Comparison of ENCODE assay signal across 22 cellular contexts in the genomic region with DNA sequence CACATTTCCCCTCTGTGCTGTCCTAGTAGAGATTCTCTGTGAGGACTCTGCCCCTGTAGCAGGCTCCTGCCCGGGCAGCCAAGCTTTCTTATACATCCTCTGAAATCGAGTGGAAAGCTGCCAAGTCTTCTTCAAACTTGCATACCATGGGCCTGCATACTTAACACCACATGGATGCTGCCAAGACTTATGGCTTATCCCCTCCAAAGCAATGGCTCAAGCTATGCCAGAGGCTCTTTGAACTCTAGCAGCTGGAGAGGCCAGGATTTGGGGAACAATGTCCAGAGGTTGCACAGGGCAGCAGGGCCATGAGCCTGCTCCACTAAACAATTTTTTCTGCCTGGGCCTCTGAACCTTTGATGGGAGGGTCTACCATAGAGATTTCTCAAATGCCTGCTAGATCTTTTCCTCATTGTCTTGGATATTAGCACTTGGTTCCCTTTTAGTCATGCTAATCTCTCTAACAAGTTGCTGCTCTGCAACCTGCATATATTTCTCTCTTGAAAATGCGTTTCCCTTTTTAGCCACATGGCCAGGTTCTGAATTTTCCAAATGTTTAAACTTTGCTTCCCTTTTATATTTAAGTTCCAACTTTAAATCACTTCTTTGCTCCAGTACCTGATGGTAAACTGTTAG. TPM values are rescaled to one million over a fixed set of nuclear protein-coding genes. Genes with fewer than 3 reads are reported as not detected.
DNase-seq lines count a peak whose midpoint lies in the region; FAIRE-seq and TF ChIP-seq lines count a peak whose summit lies in the region.
"Had no signal": no experiment of that assay in that cellular context is flagged by ENCODE, and none has a peak within 500 bp of the region (broad histone marks: within the 10 kb centered on the region; RNA-seq: fewer than 3 reads in every experiment).

No MANE protein-coding gene starts in this region.

- intact Hi-C loops in MCF 10A (cut with micrococcal nuclease), result no loop called here
- intact Hi-C loops in breast epithelium (cut with DNase I; ENCODE audit: low total_unique reads), result no loop called here

- CTCF ChIA-PET in MCF 10A (lab: Yijun Ruan, JAX), result interaction anchor here (1.2 kb wide), 1 partner anchor 24 kb away, joined by 3 read pairs; no protein-coding TSS in a partner anchor

- no peaks in the 10 kb centered on the region for H3K79me2 ChIP-seq in astrocyte (ENCODE audit: insufficient read depth, low read length)

- H3K9me3 Mint-ChIP-seq in MCF 10A (ENCODE audit: unreplicated experiment) (no peaks in the 10 kb centered on the region), astrocyte (ENCODE audit: unreplicated experiment) (peaks cover 2% of the 10 kb centered on the region)

- no peak overlapping the region for H3K4me3 ChIP-seq in breast epithelium
- no peak overlapping the region for H3K4me3 ChIP-seq in astrocyte (ENCODE audit: insufficient read depth, low read depth, low read length)
- H3K4me3 ChIP-seq: coronary artery, PC-9 had no signal

- BruUV-seq in MCF 10A (replicated peaks; lab: Mats Ljungman, UMichigan), result no TSS peak

- FAIRE-seq in astrocyte (lab: Jason Lieb, UNC), result no peak

- H3K9ac ChIP-seq in astrocyte (ENCODE audit: low read length), result no peak overlapping the region

- DNase-seq in MCF 10A (ENCODE audit: unreplicated experiment) (peak; percentile 19), breast epithelium (ENCODE audit: low spot score in 2 of 2) (no peak), astrocyte (ENCODE audit: low read depth) (peak; percentile 49), iPS DF 19.7 (ENCODE audit: low read depth, low spot score) (peak; percentile 63), NCI-H526 (lab: John Stamatoyannopoulos, UW) (no peak), epidermal melanocyte (ENCODE audit: insufficient read length, low spot score) (no peak), HT-29 (ENCODE audit: low spot score) (no peak), NCI-H2107 (lab: John Stamatoyannopoulos, UW) (no peak)
- DNase-seq: 8988T; activated CD4-positive, CD25-positive, alpha-beta regulatory T cell treated with anti-CD3 and anti-CD28 coated beads, Interleukin-2, amount 50 U/mL, for 72 hours; activated effector memory CD4-positive, alpha-beta T cell treated with Interleukin-2 at 50 U/mL for 16 hours; glutamatergic neuron; kidney glomerular epithelial cell; midbrain; NCI-H2081; PC-9; stimulated activated naive CD4-positive, alpha-beta T cell treated with Interleukin-2 at 50 U/mL for 16 hours; T-helper 9 cell; trophoblast cell had no signal

- H3K4me2 ChIP-seq in astrocyte (ENCODE audit: low read length), result no peak overlapping the region
- H3K4me2 ChIP-seq: PC-9 had no signal

- no peaks in the 10 kb centered on the region for H3K9me3 ChIP-seq in breast epithelium
- no peaks in the 10 kb centered on the region for H3K9me3 ChIP-seq in astrocyte (ENCODE audit: insufficient read depth, low read depth, low read length)

- no peaks in the 10 kb centered on the region for H3K27me3 ChIP-seq in breast epithelium
- no peaks in the 10 kb centered on the region for H3K27me3 ChIP-seq in astrocyte (ENCODE audit: insufficient read depth, low read length)

- H3K27ac Mint-ChIP-seq in MCF 10A (ENCODE audit: low read depth, unreplicated experiment), result no peak overlapping the region
- no peak overlapping the region for H3K27ac Mint-ChIP-seq in astrocyte (ENCODE audit: unreplicated experiment)

- no peaks in the 10 kb centered on the region for H4K20me1 ChIP-seq in astrocyte (ENCODE audit: insufficient read depth, low read length)

- H3K4me1 Mint-ChIP-seq in MCF 10A (ENCODE audit: insufficient read depth, unreplicated experiment), result no peaks in the 10 kb centered on the region
- H3K4me1 Mint-ChIP-seq in astrocyte (ENCODE audit: low read depth, unreplicated experiment), result no peaks in the 10 kb centered on the region

- H3K36me3 ChIP-seq in breast epithelium (no peaks in the 10 kb centered on the region), astrocyte (ENCODE audit: insufficient read depth, low read length) (no peaks in the 10 kb centered on the region)

- H3K4me1 ChIP-seq in breast epithelium (no peaks in the 10 kb centered on the region), astrocyte (ENCODE audit: insufficient read depth, low read length) (no peaks in the 10 kb centered on the region)

- no peak overlapping the region for H3K4me3 Mint-ChIP-seq in MCF 10A (ENCODE audit: unreplicated experiment)
- H3K4me3 Mint-ChIP-seq in astrocyte (ENCODE audit: unreplicated experiment), result no peak overlapping the region

- TF ChIP-seq CTCF in MCF 10A (IDR thresholded peaks at IDR 0.05; ENCODE audit: unreplicated experiment), result no peak
- TF ChIP-seq CTCF in breast epithelium (IDR thresholded peaks at IDR 0.05), result no peak
- no peak for TF ChIP-seq CTCF in astrocyte (IDR thresholded peaks at IDR 0.05; ENCODE audit: insufficient read depth, low read depth, low read length)

- H2AFZ ChIP-seq in astrocyte (ENCODE audit: low read depth, low read length), result no peak overlapping the region

- H3K27me3 Mint-ChIP-seq in MCF 10A (ENCODE audit: insufficient read depth, unreplicated experiment), result no peaks in the 10 kb centered on the region
- H3K27me3 Mint-ChIP-seq in astrocyte (ENCODE audit: low read depth, unreplicated experiment), result no peaks in the 10 kb centered on the region

- no peaks in the 10 kb centered on the region for H3K36me3 Mint-ChIP-seq in MCF 10A (ENCODE audit: insufficient read depth, unreplicated experiment)
- no peaks in the 10 kb centered on the region for H3K36me3 Mint-ChIP-seq in astrocyte (ENCODE audit: low read depth, unreplicated experiment)

- POLR2A ChIA-PET in MCF 10A (lab: Yijun Ruan, JAX), result no interaction called here

- no peak overlapping the region for H3K27ac ChIP-seq in breast epithelium
- H3K27ac ChIP-seq in astrocyte (ENCODE audit: low read depth, low read length), result no peak overlapping the region
- H3K27ac ChIP-seq: C4-2B, coronary artery, PC-9 had no signal

- no peak for TF ChIP-seq POLR2A in breast epithelium (IDR thresholded peaks at IDR 0.05)

RNA-seq across cellular contexts. Expression of a gene that starts 6.1 kb away (rescaled TPM):
- 2.5 and 4.4 TPM in 2 replicates for total RNA-seq in MCF 10A (2022)
- total RNA-seq in breast epithelium, result 10 to 100 TPM; 62.2 to 85.5 (median 70.5) TPM
- 1.1 and 1.3 TPM in 2 replicates for total RNA-seq in astrocyte
- 0.97 and 2.2 TPM in 2 replicates for total RNA-seq in HT-29 (2014; rRNA removed; shearing (Covaris generic))
- total RNA-seq: activated CD8-positive, alpha-beta memory T cell treated with anti-CD3 and anti-CD28 coated beads for 36 hours had no signal

Comparison
In these comparisons a context has a peak if more than half of its experiments do, and no peak if none do; other contexts are left out.
1. DNase-seq: peak in MCF 10A (single experiment), astrocyte (single experiment) and iPS DF 19.7 (single experiment); none in breast epithelium (0 of 2), NCI-H526 (0 of 2), epidermal melanocyte (single experiment), HT-29 (single experiment) and NCI-H2107 (single experiment).
2. RNA of a gene that starts 6.1 kb away (total RNA-seq): 62.2 to 85.5 TPM in breast epithelium; 2.5 to 4.4 TPM in MCF 10A, 0.97 to 2.2 TPM in HT-29 and 1.1 to 1.3 TPM in astrocyte; every median in the first group is over 10 times any median in the second.